22 cellular contexts compared by ENCODE assay signal in the genomic region with DNA sequence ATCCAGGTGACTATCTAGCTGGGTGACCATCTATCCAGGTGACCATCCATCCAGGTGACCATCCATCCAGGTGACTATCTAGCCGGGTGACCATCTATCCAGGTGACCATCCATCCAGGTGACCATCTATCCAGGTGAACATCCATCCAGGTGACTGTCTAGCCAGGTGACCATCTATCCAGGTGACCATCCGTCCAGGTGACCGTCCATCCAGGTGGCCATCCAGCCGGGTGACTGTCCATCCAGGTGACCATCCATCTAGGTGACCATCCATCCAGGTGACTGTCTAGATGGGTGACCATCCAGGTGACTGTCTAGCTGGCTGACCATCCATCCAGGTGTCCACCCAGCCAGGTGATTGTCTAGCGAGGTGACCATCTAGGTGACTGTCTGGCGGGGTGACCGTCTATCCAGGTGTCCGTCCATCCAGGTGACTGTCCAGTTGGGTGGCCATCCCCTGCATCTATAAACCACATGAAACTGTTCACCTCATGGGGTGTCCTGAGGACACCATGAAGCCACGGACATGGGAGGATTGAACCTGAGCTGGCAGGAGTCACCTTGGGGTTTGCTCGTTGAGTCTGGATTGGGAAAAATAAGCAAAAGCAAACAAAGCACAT.
DNase-seq lines count a peak whose midpoint lies in the region; ATAC-seq, FAIRE-seq and TF ChIP-seq lines count a peak whose summit lies in the region.
"Had no signal": no experiment of that assay in that cellular context is flagged by ENCODE, and none has a peak within 500 bp of the region (broad histone marks: within the 10 kb centered on the region; RNA-seq: fewer than 3 reads in every experiment).

No MANE protein-coding gene starts in this region.

- no peaks in the 10 kb centered on the region for H3K4me1 ChIP-seq in small intestine (ENCODE audit: control insufficient read depth in 2 of 2, insufficient read depth in 1 of 2, low read depth in 1 of 2, low read length in 1 of 2)

- TF ChIP-seq CTCF in chondrocyte (IDR thresholded peaks at IDR 0.05) (no peak), osteocyte (IDR thresholded peaks at IDR 0.05) (no peak)

- H3K9me3 Mint-ChIP-seq in chondrocyte (ENCODE audit: low read depth): no peaks in the 10 kb centered on the region
- H3K9me3 Mint-ChIP-seq in osteocyte (ENCODE audit: unreplicated experiment): no peaks in the 10 kb centered on the region
- H3K9me3 Mint-ChIP-seq in effector memory CD8-positive, alpha-beta T cell: peaks cover 0 to 2% of the 10 kb centered on the region in 2 donors
- H3K9me3 Mint-ChIP-seq in T-helper 2 cell treated with Interferon-gamma antibody and Interleukin-4, amounts not matched to agents 5 μg/mL and 100 μg/mL, for 36 hours: no peaks in the 10 kb centered on the region

- H3K27ac Mint-ChIP-seq in chondrocyte (ENCODE audit: unreplicated experiment) (no peak overlapping the region), osteocyte (ENCODE audit: unreplicated experiment) (no peak overlapping the region)
- H3K27ac Mint-ChIP-seq in effector memory CD8-positive, alpha-beta T cell: no peak overlapping the region
- no peak overlapping the region for H3K27ac Mint-ChIP-seq in T-helper 2 cell treated with Interferon-gamma antibody and Interleukin-4, amounts not matched to agents 5 μg/mL and 100 μg/mL, for 36 hours
- H3K27ac Mint-ChIP-seq: GM23338 had no signal

- no peak overlapping the region for H3K4me3 ChIP-seq in small intestine (ENCODE audit: low read depth in 1 of 2, low read length in 2 of 2)
- H3K4me3 ChIP-seq: GM23338, PC-9 had no signal

- H3K4me3 Mint-ChIP-seq in chondrocyte (ENCODE audit: unreplicated experiment) (no peak overlapping the region), osteocyte (ENCODE audit: unreplicated experiment) (no peak overlapping the region)
- H3K4me3 Mint-ChIP-seq in effector memory CD8-positive, alpha-beta T cell: no peak overlapping the region
- H3K4me3 Mint-ChIP-seq in T-helper 2 cell treated with Interferon-gamma antibody and Interleukin-4, amounts not matched to agents 5 μg/mL and 100 μg/mL, for 36 hours: no peak overlapping the region
- H3K4me3 Mint-ChIP-seq: CD4-positive, alpha-beta memory T cell; GM23338; IgD-negative memory B cell had no signal

- H3K9me3 ChIP-seq in small intestine (ENCODE audit: control insufficient read depth, low read depth): no peaks in the 10 kb centered on the region

- H3K27me3 Mint-ChIP-seq in chondrocyte (ENCODE audit: low read depth) (peaks cover 6% of the 10 kb centered on the region), osteocyte (ENCODE audit: unreplicated experiment) (no peaks in the 10 kb centered on the region)
- H3K27me3 Mint-ChIP-seq in effector memory CD8-positive, alpha-beta T cell: no peaks in the 10 kb centered on the region
- H3K27me3 Mint-ChIP-seq in T-helper 2 cell treated with Interferon-gamma antibody and Interleukin-4, amounts not matched to agents 5 μg/mL and 100 μg/mL, for 36 hours (ENCODE audit: low read depth): no peaks in the 10 kb centered on the region
- H3K27me3 Mint-ChIP-seq: IgD-negative memory B cell had no signal

- WGBS in small intestine, 3 donors: 84 to 92% (median 85%) methylated on average over 10 of the region's 10 CpGs

- no peak for FAIRE-seq in small intestine (lab: Jason Lieb, UNC)
- FAIRE-seq: A204.1, GM12891, GM19239 had no signal

- no peaks in the 10 kb centered on the region for H3K36me3 ChIP-seq in small intestine (ENCODE audit: control insufficient read depth in 2 of 2, insufficient read depth in 2 of 2, low read length in 2 of 2)

- H3K4me1 Mint-ChIP-seq in chondrocyte (ENCODE audit: low read depth) (peaks cover 4% of the 10 kb centered on the region), osteocyte (ENCODE audit: unreplicated experiment) (no peaks in the 10 kb centered on the region)
- peaks cover 0 to 1% of the 10 kb centered on the region in 2 donors for H3K4me1 Mint-ChIP-seq in effector memory CD8-positive, alpha-beta T cell (ENCODE audit: low read depth in 2 of 2)
- H3K4me1 Mint-ChIP-seq in T-helper 2 cell treated with Interferon-gamma antibody and Interleukin-4, amounts not matched to agents 5 μg/mL and 100 μg/mL, for 36 hours (ENCODE audit: low read depth): no peaks in the 10 kb centered on the region
- H3K4me1 Mint-ChIP-seq: GM23338 had no signal

- DNase-seq in activated effector memory CD4-positive, alpha-beta T cell treated with anti-CD3 and anti-CD28 coated beads, Interleukin-2, amount 50 U/mL, for 16 hours: peak; percentile 57
- DNase-seq in activated effector memory CD4-positive, alpha-beta T cell treated with Interleukin-2 at 50 U/mL for 16 hours: no peak
- DNase-seq in chondrocyte (ENCODE audit: low spot score): peak; percentile 57
- DNase-seq in osteocyte (ENCODE audit: extremely low spot score, unreplicated experiment): peak; percentile 51
- DNase-seq in ureter (ENCODE audit: low spot score): peak; percentile 35
- DNase-seq in effector memory CD8-positive, alpha-beta T cell: no peak
- no peak for DNase-seq in T-helper 2 cell treated with Interferon-gamma antibody and Interleukin-4, amounts not matched to agents 5 μg/mL and 100 μg/mL, for 36 hours (ENCODE audit: low spot score)
- no peak for DNase-seq in small intestine
- DNase-seq: Calu3; CD4-positive, alpha-beta memory T cell; Karpas-422; NCI-H1417 treated with DMSO at 0.1 percent for 48 hours; NCI-H1930; NCI-H345; NCI-H524 treated with DMSO at 0.1 percent for 48 hours; PC-9 had no signal

- H3K36me3 Mint-ChIP-seq in chondrocyte (ENCODE audit: low read depth) (no peaks in the 10 kb centered on the region), osteocyte (ENCODE audit: unreplicated experiment) (no peaks in the 10 kb centered on the region)
- no peaks in the 10 kb centered on the region for H3K36me3 Mint-ChIP-seq in effector memory CD8-positive, alpha-beta T cell (ENCODE audit: insufficient read depth)
- H3K36me3 Mint-ChIP-seq in T-helper 2 cell treated with Interferon-gamma antibody and Interleukin-4, amounts not matched to agents 5 μg/mL and 100 μg/mL, for 36 hours (ENCODE audit: low read depth): no peaks in the 10 kb centered on the region
- H3K36me3 Mint-ChIP-seq: IgD-negative memory B cell had no signal

- H3K27me3 ChIP-seq in small intestine (ENCODE audit: control insufficient read depth in 2 of 2, insufficient read depth in 2 of 2, low read length in 2 of 2): no peaks in the 10 kb centered on the region

- no peak for ATAC-seq in effector memory CD8-positive, alpha-beta T cell (replicated peaks)
- ATAC-seq: GM23338, HCT116 had no signal

- no peak overlapping the region for H3K27ac ChIP-seq in small intestine (ENCODE audit: low read depth in 1 of 2, low read length in 1 of 2)
- H3K27ac ChIP-seq: PC-9 had no signal

Comparison
In these comparisons a context has a peak if more than half of its experiments do, and no peak if none do; other contexts are left out.
1. DNase-seq: peak in activated effector memory CD4-positive, alpha-beta T cell treated with anti-CD3 and anti-CD28 coated beads, Interleukin-2, amount 50 U/mL, for 16 hours (single experiment), chondrocyte (single experiment), osteocyte (single experiment) and ureter (single experiment); none in activated effector memory CD4-positive, alpha-beta T cell treated with Interleukin-2 at 50 U/mL for 16 hours (single experiment), effector memory CD8-positive, alpha-beta T cell (0 of 3), T-helper 2 cell treated with Interferon-gamma antibody and Interleukin-4, amounts not matched to agents 5 μg/mL and 100 μg/mL, for 36 hours (single experiment) and small intestine (single experiment).